ENCODE assay signal across 32 cellular contexts in genomic region chr2:144587306-144587705, GRCh38.
"Had no signal": no experiment of that assay in that cellular context is flagged by ENCODE, and none has a peak within 500 bp of the region (broad histone marks: within the 10 kb centered on the region; RNA-seq: fewer than 3 reads in every experiment).

No MANE protein-coding gene starts in this region.

- ATAC-seq: K562, Panc1, Right ventricle myocardium inferior, SK-N-SH treated with all-trans-retinoic acid at 6 μM for 48 hours had no signal

- DNase-seq: Kasumi-1, KG1, MG63, NCI-H1048, NCI-H1092 treated with DMSO at 0.1 percent for 48 hours, NCI-H1105 treated with DMSO at 0.1 percent for 48 hours, NCI-H1417, NCI-H1436, NCI-H146, NCI-H1694, NCI-H187, NCI-H1930, NCI-H2029 treated with DMSO at 0.1 percent for 48 hours, NCI-H2081 treated with DMSO at 0.1 percent for 48 hours, NCI-H2107, NCI-H2171, NCI-H226, NCI-H446 treated with DMSO at 0.1 percent for 48 hours, NCI-H510A, NCI-H524, NCI-H526, NCI-H69, NCI-H748 treated with DMSO at 0.1 percent for 48 hours, NCI-H82, PC-9, SHP77, SIG-M5, SJCRH30 had no signal
